8 cellular contexts compared by ENCODE assay signal in genomic region chr2:8477511-8478132, GRCh38.
A peak's percentile ranks its signal among the peaks of the same experiment; 100 is the strongest.
DNase-seq lines count a peak whose midpoint lies in the region; ATAC-seq and TF ChIP-seq lines count a peak whose summit lies in the region.

No MANE protein-coding gene starts in this region.

- peak overlapping the region; percentile 44 for H3K4me3 Mint-ChIP-seq in dendritic cell treated with granulocyte-macrophage colony-stimulating factor and Interleukin-4, amounts not matched to agents 40 ng/mL and 50 ng/mL, for 4 days

- ATAC-seq in GM18511 (IDR thresholded peaks at IDR 0.05; ENCODE audit: unreplicated experiment) (peak; percentile 50), GM21717 (IDR thresholded peaks at IDR 0.05; ENCODE audit: unreplicated experiment) (peak; percentile 49)

- no peak for TF ChIP-seq CTCF in ascending aorta (IDR thresholded peaks at IDR 0.05)

- peaks cover 0 to 43% (median 24%) of the 10 kb centered on the region in 5 donors for H3K4me1 ChIP-seq in subcutaneous abdominal adipose tissue (ENCODE audit: control insufficient read depth in 5 of 5, insufficient read depth in 5 of 5, low read length in 5 of 5)
- H3K4me1 ChIP-seq in ascending aorta, result no peaks in the 10 kb centered on the region

- H3K9ac ChIP-seq in subcutaneous abdominal adipose tissue (ENCODE audit: low read length in 5 of 5), result no peak overlapping the region

- H3K36me3 ChIP-seq in subcutaneous abdominal adipose tissue (ENCODE audit: control insufficient read depth in 5 of 5, insufficient read depth in 5 of 5, low read length in 5 of 5) (no peaks in the 10 kb centered on the region), ascending aorta (no peaks in the 10 kb centered on the region)

- H3K27me3 ChIP-seq in subcutaneous abdominal adipose tissue (ENCODE audit: control insufficient read depth in 5 of 5, insufficient read depth in 4 of 5, low read length in 5 of 5) (no peaks in the 10 kb centered on the region), ascending aorta (no peaks in the 10 kb centered on the region)

- H3K27ac ChIP-seq in subcutaneous abdominal adipose tissue (ENCODE audit: low read depth, low read length) (no peak overlapping the region), ascending aorta (no peak overlapping the region)

- peak; percentile 59 to 63 for DNase-seq in Kasumi-1 (lab: John Stamatoyannopoulos, UW)
- DNase-seq in DMS114 treated with DMSO at 0.1 percent for 48 hours (lab: John Stamatoyannopoulos, UW; ENCODE audit: unreplicated experiment), result no peak
- DNase-seq in ascending aorta (ENCODE audit: low spot score in 2 of 2), result no peak
- DNase-seq in inferior parietal cortex (ENCODE audit: extremely low spot score), result no peak

- peaks cover 83% of the 10 kb centered on the region for H3K4me1 Mint-ChIP-seq in dendritic cell treated with granulocyte-macrophage colony-stimulating factor and Interleukin-4, amounts not matched to agents 40 ng/mL and 50 ng/mL, for 4 days (ENCODE audit: low read depth)

- peak overlapping the region; percentile 25 for H3K27ac Mint-ChIP-seq in dendritic cell treated with granulocyte-macrophage colony-stimulating factor and Interleukin-4, amounts not matched to agents 40 ng/mL and 50 ng/mL, for 4 days

- H3K27me3 Mint-ChIP-seq in dendritic cell treated with granulocyte-macrophage colony-stimulating factor and Interleukin-4, amounts not matched to agents 40 ng/mL and 50 ng/mL, for 4 days, result peaks cover 28% of the 10 kb centered on the region

- no peaks in the 10 kb centered on the region for H3K9me3 Mint-ChIP-seq in dendritic cell treated with granulocyte-macrophage colony-stimulating factor and Interleukin-4, amounts not matched to agents 40 ng/mL and 50 ng/mL, for 4 days

- H3K4me3 ChIP-seq in subcutaneous abdominal adipose tissue (ENCODE audit: low read depth in 1 of 5, low read length in 5 of 5) (peak overlapping the region in 3 of 5 donors; percentile 3 to 27 (median 4)), ascending aorta (no peak overlapping the region)

- H3K9me3 ChIP-seq in subcutaneous abdominal adipose tissue (ENCODE audit: control insufficient read depth in 5 of 5, low read length in 5 of 5) (no peaks in the 10 kb centered on the region), ascending aorta (no peaks in the 10 kb centered on the region)

- H3K36me3 Mint-ChIP-seq in dendritic cell treated with granulocyte-macrophage colony-stimulating factor and Interleukin-4, amounts not matched to agents 40 ng/mL and 50 ng/mL, for 4 days (ENCODE audit: low read depth), result no peaks in the 10 kb centered on the region

- intact Hi-C loops in dendritic cell treated with granulocyte-macrophage colony-stimulating factor and Interleukin-4, amounts not matched to agents 40 ng/mL and 50 ng/mL, for 4 days (cut with micrococcal nuclease), result no loop called here
- intact Hi-C loops in ascending aorta (cut with DNase I), result no loop called here

Comparison
In these comparisons a context has a peak if more than half of its experiments do, and no peak if none do; other contexts are left out.
1. DNase-seq: peak in Kasumi-1 (2 of 2); none in DMS114 treated with DMSO at 0.1 percent for 48 hours (single experiment), ascending aorta (0 of 2) and inferior parietal cortex (single experiment).
2. H3K4me3 ChIP-seq: peak in subcutaneous abdominal adipose tissue (3 of 5); none in ascending aorta (0 of 2).